ENCODE assay signal across 16 cellular contexts in genomic region chr12:33575346-33575745, GRCh38.
"Had no signal": no experiment of that assay in that cellular context is flagged by ENCODE, and none has a peak within 500 bp of the region (broad histone marks: within the 10 kb centered on the region; RNA-seq: fewer than 3 reads in every experiment).

No MANE protein-coding gene starts in this region.

- H3K27ac ChIP-seq: colonic mucosa, gastrocnemius medialis, left lung, lower lobe of right lung, pancreas had no signal

- H3K9me3 ChIP-seq: colonic mucosa, gastrocnemius medialis, lower lobe of right lung, pancreas had no signal

- ATAC-seq: esophagus mucosa, gastrocnemius medialis, left lung, lower lobe of right lung, pancreas, right cardiac atrium had no signal

- H3K36me3 ChIP-seq: colonic mucosa, gastrocnemius medialis, left lung, lower lobe of right lung, pancreas had no signal

- DNase-seq: colonic mucosa; effector CD8-positive, alpha-beta T cell; gastrocnemius medialis; glutamatergic neuron; immature natural killer cell; left lung; lower lobe of right lung; midbrain; occipital lobe; pancreas; right cardiac atrium; stimulated activated CD4-positive, alpha-beta T cell treated with anti-CD3 and anti-CD28 coated beads, Interleukin-2, amount 100 ng/mL, for 48 hours; stimulated activated naive CD4-positive, alpha-beta T cell treated with Interleukin-2 at 50 U/mL for 16 hours; trophoblast cell had no signal

- H3K4me3 ChIP-seq: colonic mucosa, gastrocnemius medialis, left lung, lower lobe of right lung, pancreas, smooth muscle cell had no signal

- H3K27me3 ChIP-seq: colonic mucosa, gastrocnemius medialis, left lung, pancreas had no signal

- H3K4me1 ChIP-seq: colonic mucosa, gastrocnemius medialis, left lung, lower lobe of right lung, pancreas had no signal
